In the genomic region with DNA sequence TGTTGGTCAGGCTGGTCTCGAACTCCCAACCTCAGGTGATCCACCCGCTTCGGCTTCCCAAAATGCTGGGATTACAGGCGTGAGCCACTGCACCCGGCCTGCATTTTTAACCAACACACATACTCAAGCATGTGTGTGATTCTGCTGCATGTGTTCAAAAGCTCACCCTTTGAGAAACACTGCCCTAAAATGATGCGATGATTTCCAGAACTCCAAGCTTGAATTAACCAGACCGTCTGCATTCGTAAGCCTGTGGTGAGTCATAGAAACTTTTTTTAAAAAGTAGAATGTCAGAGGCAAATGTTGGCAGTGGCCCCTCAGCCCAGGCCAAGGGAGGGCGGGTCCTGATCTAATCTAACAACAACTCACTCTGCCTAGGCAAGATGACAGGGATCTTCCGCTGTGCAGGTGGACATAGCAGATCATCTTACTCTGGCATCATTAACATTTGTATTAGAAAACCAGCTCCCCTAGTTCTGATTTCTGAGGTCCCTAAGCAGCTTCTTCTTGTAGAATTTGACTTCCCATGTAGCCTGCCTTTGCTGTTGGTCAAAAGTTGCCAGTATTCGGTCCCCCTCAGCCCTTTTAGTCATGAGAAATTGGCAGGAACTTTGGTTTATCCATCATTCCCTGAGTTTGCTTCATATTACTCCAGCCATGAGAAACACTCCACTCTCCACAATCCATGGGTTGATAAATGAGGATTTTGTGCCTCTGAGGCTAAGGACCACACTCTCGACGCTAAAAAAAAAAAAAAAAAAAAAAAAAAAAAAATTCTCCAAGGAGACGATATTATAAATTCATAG, we compare ENCODE assay signal across 10 cellular contexts.
DNase-seq lines count a peak whose midpoint lies in the region; ATAC-seq and TF ChIP-seq lines count a peak whose summit lies in the region.
"Had no signal": no experiment of that assay in that cellular context is flagged by ENCODE, and none has a peak within 500 bp of the region (broad histone marks: within the 10 kb centered on the region; RNA-seq: fewer than 3 reads in every experiment).

No MANE protein-coding gene starts in this region.

- H3K4me3 Mint-ChIP-seq in WTC11, result no peak overlapping the region
- no peak overlapping the region for H3K4me3 Mint-ChIP-seq in activated CD8-positive, alpha-beta memory T cell treated with anti-CD3 and anti-CD28 coated beads, Interleukin-2, amount 10 ng/mL, durations not matched to agents 7 days and 5 days
- no peak overlapping the region for H3K4me3 Mint-ChIP-seq in T-cell

- TF ChIP-seq CTCF in WTC11 (IDR thresholded peaks at IDR 0.05), result no peak
- TF ChIP-seq CTCF in gastrocnemius medialis (IDR thresholded peaks at IDR 0.05 in 4 of 5, conservative IDR thresholded peaks at IDR 0.05 in 1 of 5), result no peak

- DNase-seq in H4 (ENCODE audit: low spot score) (peak; percentile 66), WTC11 (ENCODE audit: low spot score) (no peak), cardiac septum (ENCODE audit: low spot score) (peak; percentile 84), gastrocnemius medialis (peak in 1 of 2 donors; percentile 43), 8988T (no peak), T-helper 1 cell (no peak), T-cell (no peak)
- DNase-seq in activated CD8-positive, alpha-beta memory T cell treated with anti-CD3 and anti-CD28 coated beads, Interleukin-2, amount 10 ng/mL, durations not matched to agents 7 days and 5 days, result no peak
- DNase-seq: cortex of kidney had no signal

- H3K27me3 Mint-ChIP-seq in WTC11 (ENCODE audit: low read depth) (no peaks in the 10 kb centered on the region), T-cell (peaks cover 0 to 3% of the 10 kb centered on the region in 2 donors)
- H3K27me3 Mint-ChIP-seq in activated CD8-positive, alpha-beta memory T cell treated with anti-CD3 and anti-CD28 coated beads, Interleukin-2, amount 10 ng/mL, durations not matched to agents 7 days and 5 days, result no peaks in the 10 kb centered on the region

- H3K36me3 Mint-ChIP-seq in WTC11, result peaks cover 2% of the 10 kb centered on the region; the same call in 1 of the 2 replicates
- no peaks in the 10 kb centered on the region for H3K36me3 Mint-ChIP-seq in activated CD8-positive, alpha-beta memory T cell treated with anti-CD3 and anti-CD28 coated beads, Interleukin-2, amount 10 ng/mL, durations not matched to agents 7 days and 5 days
- no peaks in the 10 kb centered on the region for H3K36me3 Mint-ChIP-seq in T-cell

- peak; percentile 13; the same call in 1 of the 2 replicates for ATAC-seq in WTC11
- peak; percentile 50 to 57 for ATAC-seq in gastrocnemius medialis
- no peak for ATAC-seq in activated CD8-positive, alpha-beta memory T cell treated with anti-CD3 and anti-CD28 coated beads, Interleukin-2, amount 10 ng/mL, durations not matched to agents 7 days and 5 days
- ATAC-seq in T-cell (replicated peaks in 1 of 4), result no peak

- no peaks in the 10 kb centered on the region for H3K27me3 ChIP-seq in gastrocnemius medialis

- no peaks in the 10 kb centered on the region for H3K4me1 ChIP-seq in gastrocnemius medialis

- peak overlapping the region in 3 of 4 donors; percentile 28 to 64 (median 54) for H3K27ac ChIP-seq in gastrocnemius medialis
- H3K27ac ChIP-seq: SK-N-MC had no signal

- no peaks in the 10 kb centered on the region for H3K36me3 ChIP-seq in gastrocnemius medialis

- no peak for TF ChIP-seq POLR2A in gastrocnemius medialis (IDR thresholded peaks at IDR 0.05)

- H3K27ac Mint-ChIP-seq in WTC11 (peak overlapping the region; percentile 32; the same call in 1 of the 2 replicates), T-cell (no peak overlapping the region)
- H3K27ac Mint-ChIP-seq in activated CD8-positive, alpha-beta memory T cell treated with anti-CD3 and anti-CD28 coated beads, Interleukin-2, amount 10 ng/mL, durations not matched to agents 7 days and 5 days, result no peak overlapping the region

- H3K4me1 Mint-ChIP-seq in WTC11, result peaks cover 30% of the 10 kb centered on the region
- no peaks in the 10 kb centered on the region for H3K4me1 Mint-ChIP-seq in activated CD8-positive, alpha-beta memory T cell treated with anti-CD3 and anti-CD28 coated beads, Interleukin-2, amount 10 ng/mL, durations not matched to agents 7 days and 5 days
- H3K4me1 Mint-ChIP-seq in T-cell, result no peaks in the 10 kb centered on the region

- H3K9me3 ChIP-seq in gastrocnemius medialis, result no peaks in the 10 kb centered on the region

- intact Hi-C loops in cardiac septum (cut with DNase I), result loop anchor here (5.0 kb wide), 1 partner anchor 43 kb away; no protein-coding TSS in a partner anchor
- intact Hi-C loops in gastrocnemius medialis (cut with DNase I; ENCODE audit: low total_unique reads), result no loop called here

- CTCF ChIA-PET in WTC11 (lab: Charles Lee), result interaction anchor here (0.6 to 2.8 kb wide), 3 partner anchors 8 to 158 kb away, joined by 3 to 11 read pairs (median 4); no protein-coding TSS in a partner anchor
- CTCF ChIA-PET in activated CD8-positive, alpha-beta memory T cell treated with anti-CD3 and anti-CD28 coated beads, Interleukin-2, amount 10 ng/mL, durations not matched to agents 7 days and 5 days (lab: Charles Lee), result no interaction called here
- CTCF ChIA-PET in T-cell (lab: Charles Lee), result no interaction called here

- in situ Hi-C loops in gastrocnemius medialis (cut with MboI; ENCODE audit: low sequenced_read_pairs in 4 of 4), result no loop called here

- no peak overlapping the region for H3K4me3 ChIP-seq in gastrocnemius medialis
- H3K4me3 ChIP-seq: SK-N-MC had no signal

- POLR2A ChIA-PET in WTC11 (lab: Charles Lee) (no interaction called here), T-cell (lab: Charles Lee) (no interaction called here)

- peaks cover 8% of the 10 kb centered on the region for H3K9me3 Mint-ChIP-seq in WTC11
- H3K9me3 Mint-ChIP-seq in activated CD8-positive, alpha-beta memory T cell treated with anti-CD3 and anti-CD28 coated beads, Interleukin-2, amount 10 ng/mL, durations not matched to agents 7 days and 5 days (ENCODE audit: low read depth), result no peaks in the 10 kb centered on the region
- no peaks in the 10 kb centered on the region for H3K9me3 Mint-ChIP-seq in T-cell

TF ChIP-seq in WTC11, 78 proteins besides CTCF, POLR2A, EP300 and RAD21:
- TF ChIP-seq GABPB1 (CRISPR knock-in tag; IDR thresholded peaks at IDR 0.05) (no peak), ETV6 (CRISPR knock-in tag; IDR thresholded peaks at IDR 0.05) (no peak), TCF7 (CRISPR knock-in tag; IDR thresholded peaks at IDR 0.05; ENCODE audit: low read depth) (no peak)
TF ChIP-seq in WTC11: peak in this region for 0.

Comparison
In these comparisons a context has a peak if more than half of its experiments do, and no peak if none do; other contexts are left out.
1. DNase-seq: peak in H4 (single experiment) and cardiac septum (single experiment); none in WTC11 (single experiment), 8988T (single experiment), T-helper 1 cell (0 of 5), activated CD8-positive, alpha-beta memory T cell treated with anti-CD3 and anti-CD28 coated beads, Interleukin-2, amount 10 ng/mL, durations not matched to agents 7 days and 5 days (single experiment) and T-cell (0 of 34).
2. ATAC-seq: peak in WTC11 (single experiment) and gastrocnemius medialis (2 of 2); none in activated CD8-positive, alpha-beta memory T cell treated with anti-CD3 and anti-CD28 coated beads, Interleukin-2, amount 10 ng/mL, durations not matched to agents 7 days and 5 days (single experiment) and T-cell (0 of 4).